Comparison of ENCODE assay signal across 28 cellular contexts in genomic region chr9:69134412-69134811, GRCh38. TPM values are rescaled to one million over a fixed set of nuclear protein-coding genes. Genes with fewer than 3 reads are reported as not detected.
DNase-seq lines count a peak whose midpoint lies in the region; ATAC-seq and TF ChIP-seq lines count a peak whose summit lies in the region.
"Had no signal": no experiment of that assay in that cellular context is flagged by ENCODE, and none has a peak within 500 bp of the region (broad histone marks: within the 10 kb centered on the region; RNA-seq: fewer than 3 reads in every experiment).

No MANE protein-coding gene starts in this region.

- H4K20me1 ChIP-seq in MM.1S (ENCODE audit: insufficient read depth, low read length) = no peaks in the 10 kb centered on the region

- H3K36me3 Mint-ChIP-seq in endodermal cell (ENCODE audit: low read depth) (peaks cover 3% of the 10 kb centered on the region), neural crest cell (ENCODE audit: low read depth) (peaks cover 16% of the 10 kb centered on the region)

- H3K27ac ChIP-seq in endodermal cell (ENCODE audit: low read depth, low read length) = no peak overlapping the region
- no peak overlapping the region for H3K27ac ChIP-seq in MM.1S (ENCODE audit: low read length)
- H3K27ac ChIP-seq: epithelial cell of prostate, tibial nerve had no signal

- H3K4me3 ChIP-seq in endodermal cell (ENCODE audit: low read length) (no peak overlapping the region), MM.1S (ENCODE audit: low read length) (no peak overlapping the region)
- H3K4me3 ChIP-seq: HAP-1, tibial nerve had no signal

- no peak for TF ChIP-seq CTCF in endodermal cell (conservative IDR thresholded peaks at IDR 0.05)
- no peak for TF ChIP-seq CTCF in neural crest cell (conservative IDR thresholded peaks at IDR 0.05)
- TF ChIP-seq CTCF in MM.1S (IDR thresholded peaks at IDR 0.05; ENCODE audit: low read length) = no peak

- no peak overlapping the region for H3K4me3 Mint-ChIP-seq in endodermal cell
- H3K4me3 Mint-ChIP-seq in neural crest cell = no peak overlapping the region
- H3K4me3 Mint-ChIP-seq: activated CD4-positive, alpha-beta memory T cell treated with anti-CD3 and anti-CD28 coated beads for 36 hours; CD8-positive, alpha-beta memory T cell; immature natural killer cell; T-helper 17 cell had no signal

- no peak overlapping the region for H2AFZ ChIP-seq in MM.1S (ENCODE audit: low read length)

- 87 to 97% methylated on average over 5 to 6 of the region's 6 CpGs for WGBS in endodermal cell (ENCODE audit: insufficient coverage in 1 of 2, insufficient read length in 1 of 2), 2 experiments

- DNase-seq in DMS53 (lab: John Stamatoyannopoulos, UW) (peak; percentile 80), NCI-H2029 treated with DMSO at 0.1 percent for 48 hours (lab: John Stamatoyannopoulos, UW) (peak; percentile 50), endodermal cell (peak; percentile 45), neural crest cell (ENCODE audit: low read depth, low spot score) (no peak), SIG-M5 treated with dmso at 0.1 percent for 504 hours (lab: John Stamatoyannopoulos, UW; ENCODE audit: unreplicated experiment) (no peak), MM.1S (no peak), OCI-M2 (lab: John Stamatoyannopoulos, UW; ENCODE audit: unreplicated experiment) (no peak)
- DNase-seq: ACHN; activated CD4-positive, alpha-beta memory T cell treated with anti-CD3 and anti-CD28 coated beads for 36 hours; activated CD4-positive, alpha-beta T cell treated with anti-CD3 and anti-CD28 coated beads for 1 hour; activated CD8-positive, alpha-beta memory T cell treated with anti-CD3 and anti-CD28 coated beads, Interleukin-2, amount 50 U/mL, for 48 hours; activated naive CD4-positive, alpha-beta T cell treated with anti-CD3 and anti-CD28 coated beads, Interleukin-2, amount 50 U/mL, for 16 hours; amniotic stem cell; BE2C; CD8-positive, alpha-beta memory T cell; immature natural killer cell; Kasumi-1; left cardiac atrium; NCI-H1048; NCI-H1694 treated with DMSO at 0.1 percent for 48 hours; posterior cingulate gyrus; Right ventricle myocardium superior; T-helper 17 cell had no signal

- H3K27ac Mint-ChIP-seq in endodermal cell (peak overlapping the region; percentile 34), neural crest cell (ENCODE audit: unreplicated experiment) (peak overlapping the region; percentile 88)
- H3K27ac Mint-ChIP-seq: activated CD4-positive, alpha-beta memory T cell treated with anti-CD3 and anti-CD28 coated beads for 36 hours; immature natural killer cell; T-helper 17 cell had no signal

- no peak for ATAC-seq in HG02678 (IDR thresholded peaks at IDR 0.05; ENCODE audit: unreplicated experiment)
- ATAC-seq: left cardiac atrium, sciatic nerve, T-helper 17 cell had no signal

- no peaks in the 10 kb centered on the region for H3K79me2 ChIP-seq in MM.1S (ENCODE audit: low read length)

- H3K9me3 Mint-ChIP-seq in endodermal cell = no peaks in the 10 kb centered on the region
- H3K9me3 Mint-ChIP-seq in neural crest cell = no peaks in the 10 kb centered on the region
- H3K9me3 Mint-ChIP-seq: activated CD4-positive, alpha-beta memory T cell treated with anti-CD3 and anti-CD28 coated beads for 36 hours; CD8-positive, alpha-beta memory T cell; immature natural killer cell had no signal

- H3K27me3 Mint-ChIP-seq in endodermal cell (ENCODE audit: insufficient read depth) = no peaks in the 10 kb centered on the region
- no peaks in the 10 kb centered on the region for H3K27me3 Mint-ChIP-seq in neural crest cell (ENCODE audit: low read depth)
- H3K27me3 Mint-ChIP-seq: activated CD4-positive, alpha-beta memory T cell treated with anti-CD3 and anti-CD28 coated beads for 36 hours; CD8-positive, alpha-beta memory T cell; T-helper 17 cell had no signal

- H3K4me2 ChIP-seq in MM.1S (ENCODE audit: low read depth, low read length) = no peak overlapping the region

- H3K4me1 Mint-ChIP-seq in endodermal cell (peaks cover 14% of the 10 kb centered on the region), neural crest cell (no peaks in the 10 kb centered on the region)
- H3K4me1 Mint-ChIP-seq: CD8-positive, alpha-beta memory T cell; immature natural killer cell had no signal

- H3K9me3 ChIP-seq in endodermal cell (ENCODE audit: control insufficient read depth, low read length) (no peaks in the 10 kb centered on the region), MM.1S (replicated peaks; ENCODE audit: insufficient read depth, low read length) (no peaks in the 10 kb centered on the region)
- H3K9me3 ChIP-seq: BE2C, HAP-1, tibial nerve had no signal

- H3K9me2 ChIP-seq in MM.1S (replicated peaks; ENCODE audit: insufficient read depth, low read length) = no peaks in the 10 kb centered on the region

- no peaks in the 10 kb centered on the region for H3K36me3 ChIP-seq in endodermal cell (ENCODE audit: control insufficient read depth, insufficient read depth, low read length)
- H3K36me3 ChIP-seq in MM.1S (replicated peaks; ENCODE audit: insufficient read depth, low read length) = no peaks in the 10 kb centered on the region
- H3K36me3 ChIP-seq: BE2C, HAP-1, tibial nerve had no signal

- H3K9ac ChIP-seq in endodermal cell (ENCODE audit: extremely low read depth, low read length, poor library complexity, severe bottlenecking) (no peak overlapping the region), MM.1S (ENCODE audit: low read length) (no peak overlapping the region)

- H3K27me3 ChIP-seq in endodermal cell (ENCODE audit: control insufficient read depth, insufficient read depth, low read length, poor library complexity, severe bottlenecking) = no peaks in the 10 kb centered on the region
- no peaks in the 10 kb centered on the region for H3K27me3 ChIP-seq in MM.1S (replicated peaks; ENCODE audit: insufficient read depth, low read length)
- H3K27me3 ChIP-seq: BE2C, tibial nerve had no signal

- no peaks in the 10 kb centered on the region for H3F3A ChIP-seq in MM.1S (ENCODE audit: insufficient read depth, low read length)

- peaks cover 3% of the 10 kb centered on the region for H3K4me1 ChIP-seq in endodermal cell (ENCODE audit: control insufficient read depth, insufficient read depth, low read length)
- H3K4me1 ChIP-seq in MM.1S (ENCODE audit: low read length) = no peaks in the 10 kb centered on the region
- H3K4me1 ChIP-seq: BE2C, HAP-1 had no signal

RNA-seq across cellular contexts. Expression of gene TJP2, which starts 39.7 kb away (rescaled TPM):
- total RNA-seq in endodermal cell (10 to 100 TPM; 45.1 to 53.0 TPM), neural crest cell (24.0 and 27.8 TPM in 2 replicates)
- polyA plus RNA-seq in endodermal cell (2013, experiment 1 of 2) = 25.6 TPM
- polyA plus RNA-seq in endodermal cell (2013, experiment 2 of 2) = 21.9 TPM

Comparison
In these comparisons a context has a peak if more than half of its experiments do, and no peak if none do; other contexts are left out.
1. DNase-seq: peak in DMS53 (single experiment), NCI-H2029 treated with DMSO at 0.1 percent for 48 hours (single experiment) and endodermal cell (single experiment); none in neural crest cell (single experiment), SIG-M5 treated with dmso at 0.1 percent for 504 hours (single experiment), MM.1S (single experiment) and OCI-M2 (single experiment).